ENCODE assay signal across 1 cellular context in the genomic region with DNA sequence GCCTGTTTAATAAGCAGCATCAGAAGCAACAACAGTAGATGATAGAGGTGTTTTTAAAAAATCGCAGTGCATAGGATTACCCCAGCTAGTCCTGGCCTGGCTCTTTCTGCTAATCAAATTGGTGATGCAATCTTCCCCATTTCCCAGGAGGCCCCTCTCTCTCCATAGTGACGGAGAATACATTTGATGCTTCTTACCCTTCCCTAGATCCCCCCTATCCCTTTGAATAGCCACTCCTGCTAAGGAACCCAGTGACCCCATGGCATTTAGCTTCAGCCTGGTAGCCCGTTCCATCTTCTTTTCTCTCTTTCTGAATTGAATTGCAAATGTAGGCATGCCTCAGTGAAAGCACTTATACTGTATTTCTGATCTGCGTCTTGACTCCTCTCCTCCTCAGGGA.
TF ChIP-seq lines count a peak whose summit lies in the region.

No MANE protein-coding gene starts in this region.

TF ChIP-seq in WTC11, 78 proteins besides CTCF, POLR2A, EP300 and RAD21 (continued from another document):
- TF ChIP-seq, protein P1, sequence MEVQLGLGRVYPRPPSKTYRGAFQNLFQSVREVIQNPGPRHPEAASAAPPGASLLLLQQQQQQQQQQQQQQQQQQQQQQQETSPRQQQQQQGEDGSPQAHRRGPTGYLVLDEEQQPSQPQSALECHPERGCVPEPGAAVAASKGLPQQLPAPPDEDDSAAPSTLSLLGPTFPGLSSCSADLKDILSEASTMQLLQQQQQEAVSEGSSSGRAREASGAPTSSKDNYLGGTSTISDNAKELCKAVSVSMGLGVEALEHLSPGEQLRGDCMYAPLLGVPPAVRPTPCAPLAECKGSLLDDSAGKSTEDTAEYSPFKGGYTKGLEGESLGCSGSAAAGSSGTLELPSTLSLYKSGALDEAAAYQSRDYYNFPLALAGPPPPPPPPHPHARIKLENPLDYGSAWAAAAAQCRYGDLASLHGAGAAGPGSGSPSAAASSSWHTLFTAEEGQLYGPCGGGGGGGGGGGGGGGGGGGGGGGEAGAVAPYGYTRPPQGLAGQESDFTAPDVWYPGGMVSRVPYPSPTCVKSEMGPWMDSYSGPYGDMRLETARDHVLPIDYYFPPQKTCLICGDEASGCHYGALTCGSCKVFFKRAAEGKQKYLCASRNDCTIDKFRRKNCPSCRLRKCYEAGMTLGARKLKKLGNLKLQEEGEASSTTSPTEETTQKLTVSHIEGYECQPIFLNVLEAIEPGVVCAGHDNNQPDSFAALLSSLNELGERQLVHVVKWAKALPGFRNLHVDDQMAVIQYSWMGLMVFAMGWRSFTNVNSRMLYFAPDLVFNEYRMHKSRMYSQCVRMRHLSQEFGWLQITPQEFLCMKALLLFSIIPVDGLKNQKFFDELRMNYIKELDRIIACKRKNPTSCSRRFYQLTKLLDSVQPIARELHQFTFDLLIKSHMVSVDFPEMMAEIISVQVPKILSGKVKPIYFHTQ (CRISPR knock-in tag; IDR thresholded peaks at IDR 0.05): no peak
- TF ChIP-seq SP1 (CRISPR knock-in tag; conservative IDR thresholded peaks at IDR 0.05): no peak
- TF ChIP-seq GTF2I (CRISPR knock-in tag; conservative IDR thresholded peaks at IDR 0.05): no peak
